In the genomic region with DNA sequence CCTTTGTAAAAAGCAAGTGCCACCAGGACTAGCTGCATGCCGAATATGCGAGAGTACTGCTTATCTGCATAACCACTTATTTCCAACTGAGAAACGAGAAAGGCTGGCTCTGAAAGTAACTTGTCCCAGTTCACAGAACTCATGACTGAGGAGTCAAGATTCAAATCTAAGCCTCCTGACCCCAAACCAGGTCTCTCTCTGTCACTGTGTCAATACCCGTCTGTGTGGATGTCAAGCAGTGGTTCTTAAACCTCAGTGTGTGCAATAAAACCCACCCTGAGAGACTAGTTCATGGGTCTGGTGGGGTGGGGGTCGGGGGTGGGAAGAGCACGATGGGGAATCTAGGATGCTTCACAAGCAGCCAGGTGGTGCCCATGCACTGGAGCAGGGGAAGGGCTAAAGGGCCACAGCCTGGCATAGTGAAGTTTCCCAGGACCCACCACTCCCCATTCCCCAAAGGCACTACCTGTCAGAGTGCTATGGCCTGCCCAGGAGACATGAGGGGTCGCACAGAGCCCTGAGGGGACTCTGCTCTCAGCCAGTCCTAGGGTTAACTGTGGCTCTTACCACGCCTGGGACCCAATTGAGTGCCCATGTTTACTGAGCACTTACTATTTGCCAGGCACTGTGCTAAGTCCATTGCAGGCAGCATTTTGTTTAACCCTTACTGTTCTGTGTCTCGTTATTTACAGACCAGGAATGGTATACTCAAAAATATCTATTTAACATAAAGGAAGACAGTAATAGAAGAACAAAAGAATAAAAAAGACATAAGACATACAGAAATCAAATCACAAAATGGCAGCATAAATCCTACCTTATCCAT, we compare ENCODE assay signal across 10 cellular contexts. TPM values are rescaled to one million over a fixed set of nuclear protein-coding genes. Genes with fewer than 3 reads are reported as not detected.
DNase-seq lines count a peak whose midpoint lies in the region; ATAC-seq, FAIRE-seq and TF ChIP-seq lines count a peak whose summit lies in the region.
"Had no signal": no experiment of that assay in that cellular context is flagged by ENCODE, and none has a peak within 500 bp of the region (broad histone marks: within the 10 kb centered on the region; RNA-seq: fewer than 3 reads in every experiment).

No MANE protein-coding gene starts in this region.

- no peak overlapping the region for H2AFZ ChIP-seq in keratinocyte (ENCODE audit: control insufficient read depth, low read length)

- H3K36me3 Mint-ChIP-seq in activated naive CD4-positive, alpha-beta T cell treated with anti-CD3 and anti-CD28 coated beads, Interleukin-2, amount 50 U/mL, for 72 hours: peaks cover 5 to 17% of the 10 kb centered on the region in 2 donors
- H3K36me3 Mint-ChIP-seq in activated CD4-positive, alpha-beta memory T cell treated with anti-CD3 and anti-CD28 coated beads for 36 hours: peaks cover 10% of the 10 kb centered on the region

- peak overlapping the region; percentile 67 to 81 for H3K27ac Mint-ChIP-seq in activated naive CD4-positive, alpha-beta T cell treated with anti-CD3 and anti-CD28 coated beads, Interleukin-2, amount 50 U/mL, for 72 hours
- peak overlapping the region; percentile 28 for H3K27ac Mint-ChIP-seq in activated CD4-positive, alpha-beta memory T cell treated with anti-CD3 and anti-CD28 coated beads for 36 hours
- H3K27ac Mint-ChIP-seq: dendritic cell treated with granulocyte-macrophage colony-stimulating factor and Interleukin-4, amounts not matched to agents 40 ng/mL and 50 ng/mL, for 4 days had no signal

- H3K9me3 ChIP-seq in keratinocyte (ENCODE audit: control insufficient read depth, low read depth, low read length): no peaks in the 10 kb centered on the region
- no peaks in the 10 kb centered on the region for H3K9me3 ChIP-seq in thoracic aorta

- DNase-seq in activated naive CD4-positive, alpha-beta T cell treated with anti-CD3 and anti-CD28 coated beads, Interleukin-2, amount 50 U/mL, for 72 hours (ENCODE audit: low spot score in 2 of 2): no peak
- no peak for DNase-seq in activated naive CD4-positive, alpha-beta T cell treated with Interleukin-2 at 50 U/mL for 16 hours
- no peak for DNase-seq in activated CD4-positive, alpha-beta memory T cell treated with anti-CD3 and anti-CD28 coated beads for 36 hours
- DNase-seq in keratinocyte (ENCODE audit: low read depth, low spot score) (no peak), thoracic aorta (ENCODE audit: low spot score) (no peak)
- DNase-seq: NCI-H1105 treated with DMSO at 0.1 percent for 48 hours had no signal

- peak overlapping the region; percentile 89 for H3K27ac ChIP-seq in keratinocyte (ENCODE audit: control insufficient read depth, insufficient read depth, low read length)
- peak overlapping the region; percentile 49 to 73 for H3K27ac ChIP-seq in thoracic aorta

- CTCF ChIA-PET in activated CD4-positive, alpha-beta memory T cell treated with anti-CD3 and anti-CD28 coated beads for 36 hours (lab: Charles Lee): interaction anchor here (0.7 to 2.8 kb wide), 5 partner anchors 10 to 78 kb away, joined by 3 to 17 read pairs (median 4); no protein-coding TSS in a partner anchor

- H3K4me3 ChIP-seq in keratinocyte (ENCODE audit: control insufficient read depth in 2 of 3, extremely low read depth in 1 of 3, insufficient read depth in 2 of 3, low read depth in 1 of 3, low read length in 3 of 3) (no peak overlapping the region), thoracic aorta (no peak overlapping the region)

- POLR2A ChIA-PET in activated CD4-positive, alpha-beta memory T cell treated with anti-CD3 and anti-CD28 coated beads for 36 hours (lab: Charles Lee): interaction anchor here (2.2 kb wide), 1 partner anchor 38 kb away, joined by 5 read pairs; no protein-coding TSS in a partner anchor

- no peaks in the 10 kb centered on the region for H3K27me3 Mint-ChIP-seq in activated CD4-positive, alpha-beta memory T cell treated with anti-CD3 and anti-CD28 coated beads for 36 hours
- H3K27me3 Mint-ChIP-seq: dendritic cell treated with granulocyte-macrophage colony-stimulating factor and Interleukin-4, amounts not matched to agents 40 ng/mL and 50 ng/mL, for 4 days had no signal

- H3K4me2 ChIP-seq in keratinocyte (ENCODE audit: control insufficient read depth, extremely low read depth, insufficient read depth, low read depth, low read length): peak overlapping the region; percentile 7

- H3K9ac ChIP-seq in keratinocyte (ENCODE audit: control insufficient read depth, extremely low read depth, insufficient read depth, low read length): peak overlapping the region; percentile 56

- peaks cover 95% of the 10 kb centered on the region for H3K4me1 Mint-ChIP-seq in activated CD4-positive, alpha-beta memory T cell treated with anti-CD3 and anti-CD28 coated beads for 36 hours (ENCODE audit: low read depth)

- TF ChIP-seq CTCF in keratinocyte (optimal IDR thresholded peaks at IDR 0.05 in 1 of 3, IDR thresholded peaks at IDR 0.05 in 1 of 3, conservative IDR thresholded peaks at IDR 0.05 in 1 of 3; ENCODE audit: extremely low read depth in 1 of 3, insufficient read depth in 2 of 3, low read length in 3 of 3) (no peak), thoracic aorta (IDR thresholded peaks at IDR 0.05) (no peak)

- peaks cover 15% of the 10 kb centered on the region for H3K9me1 ChIP-seq in keratinocyte (ENCODE audit: control insufficient read depth, extremely low read depth, insufficient read depth, low read length)

- H3K36me3 ChIP-seq in keratinocyte (ENCODE audit: control insufficient read depth in 2 of 2, extremely low read depth in 1 of 2, insufficient read depth in 2 of 2, low read length in 2 of 2) (peaks cover 3 to 9% of the 10 kb centered on the region in 2 experiments), thoracic aorta (no peaks in the 10 kb centered on the region)

- no peaks in the 10 kb centered on the region for H3K9me3 Mint-ChIP-seq in activated naive CD4-positive, alpha-beta T cell treated with anti-CD3 and anti-CD28 coated beads, Interleukin-2, amount 50 U/mL, for 72 hours
- no peaks in the 10 kb centered on the region for H3K9me3 Mint-ChIP-seq in activated CD4-positive, alpha-beta memory T cell treated with anti-CD3 and anti-CD28 coated beads for 36 hours
- H3K9me3 Mint-ChIP-seq: dendritic cell treated with granulocyte-macrophage colony-stimulating factor and Interleukin-4, amounts not matched to agents 40 ng/mL and 50 ng/mL, for 4 days had no signal

- intact Hi-C loops in activated CD4-positive, alpha-beta memory T cell treated with anti-CD3 and anti-CD28 coated beads for 36 hours (cut with micrococcal nuclease): no loop called here

- FAIRE-seq in keratinocyte (lab: Jason Lieb, UNC): peak; percentile 44

- no peak overlapping the region for H3K4me3 Mint-ChIP-seq in activated CD4-positive, alpha-beta memory T cell treated with anti-CD3 and anti-CD28 coated beads for 36 hours
- H3K4me3 Mint-ChIP-seq: dendritic cell treated with granulocyte-macrophage colony-stimulating factor and Interleukin-4, amounts not matched to agents 40 ng/mL and 50 ng/mL, for 4 days had no signal

- H3K27me3 ChIP-seq in keratinocyte (ENCODE audit: control insufficient read depth, extremely low read depth, insufficient read depth, low read length) (no peaks in the 10 kb centered on the region), thoracic aorta (replicated peaks; ENCODE audit: insufficient read depth) (no peaks in the 10 kb centered on the region)

- H4K20me1 ChIP-seq in keratinocyte (ENCODE audit: control insufficient read depth, extremely low read depth, insufficient read depth, low read length): peaks cover 3% of the 10 kb centered on the region

- peak in 1 of 2 donors; percentile 8 for ATAC-seq in activated naive CD4-positive, alpha-beta T cell treated with anti-CD3 and anti-CD28 coated beads, Interleukin-2, amount 50 U/mL, for 72 hours
- no peak for ATAC-seq in thoracic aorta (ENCODE audit: insufficient number of reproducible peaks, low FRiP score, low read depth)
- no peak for ATAC-seq in GM21786 (IDR thresholded peaks at IDR 0.05; ENCODE audit: unreplicated experiment)
- ATAC-seq in HG03196 (IDR thresholded peaks at IDR 0.05; ENCODE audit: unreplicated experiment): no peak
- ATAC-seq in GM19463 (IDR thresholded peaks at IDR 0.05; ENCODE audit: unreplicated experiment): no peak

- H3K4me1 ChIP-seq in keratinocyte (ENCODE audit: control insufficient read depth, extremely low read depth, insufficient read depth, low read length) (peaks cover 93% of the 10 kb centered on the region), thoracic aorta (ENCODE audit: control insufficient read depth in 1 of 2, low read depth in 2 of 2) (peaks cover 82 to 99% of the 10 kb centered on the region in 2 donors)

- H3K79me2 ChIP-seq in keratinocyte (ENCODE audit: control insufficient read depth, insufficient read depth, low read length): peaks cover 100% of the 10 kb centered on the region

- dilution Hi-C loops in keratinocyte (cut with MboI; ENCODE audit: extremely low pct_ligation_motif_present, low sequenced_read_pairs): loop anchor here (5.0 kb wide), 1 partner anchor 35 kb away; no protein-coding TSS in a partner anchor

RNA-seq across cellular contexts. Expression of a gene that starts 33.4 kb away (rescaled TPM):
- 10 to 100 TPM; 26.7 to 29.2 TPM for total RNA-seq in activated naive CD4-positive, alpha-beta T cell treated with anti-CD3 and anti-CD28 coated beads, Interleukin-2, amount 50 U/mL, for 72 hours
- 10 to 100 TPM; 28.2 to 28.3 TPM for total RNA-seq in activated CD4-positive, alpha-beta memory T cell treated with anti-CD3 and anti-CD28 coated beads for 36 hours
- polyA plus RNA-seq in keratinocyte: 5.9 to 16.8 TPM (median 8.2 TPM) in 3 replicates
- polyA plus RNA-seq in keratinocyte (2011; ENCODE audit: low read depth): 12.9 TPM
- 10.9 and 12.3 TPM in 2 replicates for polyA plus RNA-seq in keratinocyte (2011; cell fraction: cytosol; rRNA removed)
- 24.4 and 25.3 TPM in 2 replicates for polyA plus RNA-seq in keratinocyte (2011; cell fraction: nucleus; rRNA removed)
- 19.9 and 21.2 TPM in 2 replicates for polyA plus RNA-seq in keratinocyte (2012; ENCODE audit: low replicate concordance)
- 3.5 to 6.1 TPM (median 5.5 TPM) in 3 replicates for polyA minus RNA-seq in keratinocyte
- 7.5 TPM for polyA minus RNA-seq in keratinocyte (2011; cell fraction: cytosol; rRNA and poly(A)+ RNA removed)
- 6.1 and 8.4 TPM in 2 replicates for polyA minus RNA-seq in keratinocyte (2011; cell fraction: nucleus; rRNA and poly(A)+ RNA removed)
- total RNA-seq in thoracic aorta: 10 to 100 TPM; 27.3 to 37.4 TPM
